ENCODE assay signal across 8 cellular contexts in the genomic region with DNA sequence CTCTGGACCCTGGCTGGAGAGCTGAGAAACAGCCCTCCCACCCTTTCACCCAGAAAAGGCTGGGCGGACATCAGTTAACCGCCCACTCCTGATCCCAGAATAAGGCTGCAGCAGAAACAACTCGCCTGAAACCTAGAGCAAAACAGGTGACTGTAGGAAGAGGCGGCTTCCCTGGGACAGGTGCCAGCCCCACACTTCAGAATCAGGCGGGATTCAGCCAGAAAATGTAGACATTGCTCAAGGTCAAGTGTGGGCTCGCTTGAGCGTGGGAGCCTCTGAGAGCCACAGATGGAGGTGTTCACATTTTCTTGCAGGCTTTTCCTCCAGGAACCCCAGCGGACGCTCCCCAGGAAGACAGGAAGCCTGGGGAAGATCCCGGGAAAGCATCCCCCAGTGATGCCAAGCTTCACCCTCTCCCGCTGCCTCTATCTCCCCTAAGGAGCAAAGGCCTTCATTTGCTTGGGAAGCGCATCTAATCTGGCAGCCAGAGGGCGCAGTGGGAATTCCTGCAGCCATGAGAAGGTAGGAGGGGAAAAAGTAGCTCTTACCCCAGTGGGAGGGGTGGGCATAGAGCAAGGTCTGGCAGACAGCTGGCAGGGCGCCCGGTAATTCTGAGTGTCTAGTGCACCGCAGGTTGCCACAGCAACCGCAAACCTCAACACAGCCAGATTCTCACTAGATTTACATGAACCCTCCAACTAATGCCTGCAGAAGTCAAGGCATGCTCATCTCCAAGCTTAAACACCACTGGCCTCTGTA.
DNase-seq lines count a peak whose midpoint lies in the region; ATAC-seq and TF ChIP-seq lines count a peak whose summit lies in the region.

No MANE protein-coding gene starts in this region.

- H3K27ac Mint-ChIP-seq in activated naive CD4-positive, alpha-beta T cell treated with anti-CD3 and anti-CD28 coated beads, Interleukin-2, amount 10 ng/mL, durations not matched to agents 7 days and 5 days, result no peak overlapping the region
- no peak overlapping the region for H3K27ac Mint-ChIP-seq in T-cell

- H3K27me3 ChIP-seq in Peyer's patch, result no peaks in the 10 kb centered on the region
- no peaks in the 10 kb centered on the region for H3K27me3 ChIP-seq in fibroblast of lung (ENCODE audit: control insufficient read depth, insufficient read depth, low read length)

- no peaks in the 10 kb centered on the region for H3K36me3 Mint-ChIP-seq in activated naive CD4-positive, alpha-beta T cell treated with anti-CD3 and anti-CD28 coated beads, Interleukin-2, amount 10 ng/mL, durations not matched to agents 7 days and 5 days
- no peaks in the 10 kb centered on the region for H3K36me3 Mint-ChIP-seq in T-cell

- H3K9me3 Mint-ChIP-seq in activated naive CD4-positive, alpha-beta T cell treated with anti-CD3 and anti-CD28 coated beads, Interleukin-2, amount 10 ng/mL, durations not matched to agents 7 days and 5 days, result no peaks in the 10 kb centered on the region
- H3K9me3 Mint-ChIP-seq in T-cell, result peaks cover 0 to 3% (median 0%) of the 10 kb centered on the region in 3 donors

- no peak overlapping the region for H3K4me3 Mint-ChIP-seq in activated naive CD4-positive, alpha-beta T cell treated with anti-CD3 and anti-CD28 coated beads, Interleukin-2, amount 10 ng/mL, durations not matched to agents 7 days and 5 days
- no peak overlapping the region for H3K4me3 Mint-ChIP-seq in T-cell

- H3K4me1 ChIP-seq in Peyer's patch (peaks cover 0 to 7% (median 0%) of the 10 kb centered on the region in 4 donors), fibroblast of lung (ENCODE audit: control insufficient read depth, extremely low read depth, insufficient read depth, low read length) (no peaks in the 10 kb centered on the region)

- DNase-seq in DMS79 (lab: John Stamatoyannopoulos, UW) (peak; percentile 95), M059J (ENCODE audit: low read depth) (peak; percentile 2), Peyer's patch (peak in 2 of 3 donors; percentile 59 to 77), fibroblast of lung (ENCODE audit: low read depth in 2 of 2) (peak; percentile 72 to 86), omental fat pad (ENCODE audit: low spot score) (peak; percentile 46), T-cell (no peak), islet precursor cell (no peak)
- no peak for DNase-seq in activated naive CD4-positive, alpha-beta T cell treated with anti-CD3 and anti-CD28 coated beads, Interleukin-2, amount 10 ng/mL, durations not matched to agents 7 days and 5 days

- TF ChIP-seq POLR2A in Peyer's patch (IDR thresholded peaks at IDR 0.05), result no peak

- H3K36me3 ChIP-seq in Peyer's patch, result no peaks in the 10 kb centered on the region
- no peaks in the 10 kb centered on the region for H3K36me3 ChIP-seq in fibroblast of lung (ENCODE audit: control insufficient read depth, insufficient read depth, low read length)

- H3K4me2 ChIP-seq in fibroblast of lung (ENCODE audit: extremely low read depth, insufficient read depth, low read length), result no peak overlapping the region

- H3K27ac ChIP-seq in Peyer's patch (no peak overlapping the region), fibroblast of lung (ENCODE audit: insufficient read depth, low read length) (no peak overlapping the region)

- no peak overlapping the region for H3K4me3 ChIP-seq in Peyer's patch
- no peak overlapping the region for H3K4me3 ChIP-seq in fibroblast of lung (replicated peaks in 1 of 4; ENCODE audit: control extremely low read depth in 1 of 4, insufficient read depth in 1 of 4, low read depth in 3 of 4, low read length in 4 of 4)

- POLR2A ChIA-PET in T-cell (lab: Charles Lee), result no interaction called here

- TF ChIP-seq CTCF in Peyer's patch (IDR thresholded peaks at IDR 0.05) (peak in 4 of 6 experiments; percentile 21 to 54 (median 36)), fibroblast of lung (conservative IDR thresholded peaks at IDR 0.05 in 1 of 2, IDR thresholded peaks at IDR 0.05 in 1 of 2; ENCODE audit: low read depth in 1 of 2, low read length in 2 of 2) (peak in 1 of 2 donors; percentile 56), omental fat pad (IDR thresholded peaks at IDR 0.05) (no peak)

- no peaks in the 10 kb centered on the region for H4K20me1 ChIP-seq in fibroblast of lung (ENCODE audit: control insufficient read depth, extremely low read depth, insufficient read depth, low read length)

- no peak overlapping the region for H3K9ac ChIP-seq in fibroblast of lung (ENCODE audit: insufficient read depth, low read length)

- CTCF ChIA-PET in activated naive CD4-positive, alpha-beta T cell treated with anti-CD3 and anti-CD28 coated beads, Interleukin-2, amount 10 ng/mL, durations not matched to agents 7 days and 5 days (lab: Charles Lee), result interaction anchor here (1.1 kb wide), 1 partner anchor 11 kb away, joined by 3 read pairs; no protein-coding TSS in a partner anchor
- CTCF ChIA-PET in T-cell (lab: Charles Lee), result interaction anchor here in 1 of 2 donors (0.6 kb wide), 1 partner anchor 1641 kb away, joined by 3 read pairs; no protein-coding TSS in a partner anchor

- no peak overlapping the region for H2AFZ ChIP-seq in fibroblast of lung (ENCODE audit: low read length)

- H3K4me1 Mint-ChIP-seq in activated naive CD4-positive, alpha-beta T cell treated with anti-CD3 and anti-CD28 coated beads, Interleukin-2, amount 10 ng/mL, durations not matched to agents 7 days and 5 days, result no peaks in the 10 kb centered on the region
- H3K4me1 Mint-ChIP-seq in T-cell, result no peaks in the 10 kb centered on the region

- no peaks in the 10 kb centered on the region for H3K9me3 ChIP-seq in Peyer's patch
- H3K9me3 ChIP-seq in fibroblast of lung (ENCODE audit: control insufficient read depth, insufficient read depth, low read depth, low read length), result no peaks in the 10 kb centered on the region

- peak; percentile 71 for ATAC-seq in omental fat pad (ENCODE audit: low FRiP score)
- ATAC-seq in T-cell (replicated peaks in 1 of 4), result no peak

- H3K79me2 ChIP-seq in fibroblast of lung (ENCODE audit: control insufficient read depth, insufficient read depth, low read length), result no peaks in the 10 kb centered on the region

- no peaks in the 10 kb centered on the region for H3K27me3 Mint-ChIP-seq in activated naive CD4-positive, alpha-beta T cell treated with anti-CD3 and anti-CD28 coated beads, Interleukin-2, amount 10 ng/mL, durations not matched to agents 7 days and 5 days
- peaks cover 3 to 4% of the 10 kb centered on the region in 2 donors for H3K27me3 Mint-ChIP-seq in T-cell

Comparison
In these comparisons a context has a peak if more than half of its experiments do, and no peak if none do; other contexts are left out.
1. DNase-seq: peak in DMS79 (single experiment), M059J (single experiment), Peyer's patch (2 of 3), fibroblast of lung (2 of 2) and omental fat pad (single experiment); none in activated naive CD4-positive, alpha-beta T cell treated with anti-CD3 and anti-CD28 coated beads, Interleukin-2, amount 10 ng/mL, durations not matched to agents 7 days and 5 days (single experiment), T-cell (0 of 34) and islet precursor cell (single experiment).
2. CTCF ChIP-seq: peak in Peyer's patch (4 of 6); none in omental fat pad (0 of 3).